In genomic region chr6:35495258-35496035, GRCh38 we compare ENCODE assay signal across 9 cellular contexts. TPM values are rescaled to one million over a fixed set of nuclear protein-coding genes. Genes with fewer than 3 reads are reported as not detected.
DNase-seq lines count a peak whose midpoint lies in the region; ATAC-seq and TF ChIP-seq lines count a peak whose summit lies in the region.
"Had no signal": no experiment of that assay in that cellular context is flagged by ENCODE, and none has a peak within 500 bp of the region (broad histone marks: within the 10 kb centered on the region; RNA-seq: fewer than 3 reads in every experiment).

No MANE protein-coding gene starts in this region.

- TF ChIP-seq CTCF in heart left ventricle (IDR thresholded peaks at IDR 0.05) (no peak), coronary artery (IDR thresholded peaks at IDR 0.05) (no peak)

- H3K4me1 ChIP-seq in heart left ventricle (peaks cover 0 to 76% (median 51%) of the 10 kb centered on the region in 12 donors), muscle layer of duodenum (ENCODE audit: control insufficient read depth in 1 of 2, insufficient read depth in 2 of 2, low read length in 2 of 2) (peaks cover 20 to 58% of the 10 kb centered on the region in 2 donors)

- H3K4me3 ChIP-seq in heart left ventricle (peak overlapping the region; percentile 66 to 97 (median 84)), coronary artery (peak overlapping the region; percentile 96), muscle layer of duodenum (ENCODE audit: low read depth in 1 of 2, low read length in 2 of 2) (peak overlapping the region; percentile 66 to 73)

- TF ChIP-seq POLR2A in heart left ventricle (IDR thresholded peaks at IDR 0.05), result no peak

- ATAC-seq in heart left ventricle (no peak), Right ventricle myocardium inferior (no peak), GM21381 (IDR thresholded peaks at IDR 0.05; ENCODE audit: unreplicated experiment) (no peak)

- no peaks in the 10 kb centered on the region for H3K36me3 ChIP-seq in heart left ventricle
- no peaks in the 10 kb centered on the region for H3K36me3 ChIP-seq in muscle layer of duodenum (ENCODE audit: control insufficient read depth in 1 of 2, insufficient read depth in 2 of 2, low read length in 2 of 2)

- 59 to 65% (median 62%) methylated on average over 7 to 9 of the region's 9 CpGs for WGBS in heart left ventricle, 4 donors

- H3K27ac ChIP-seq in heart left ventricle, result peak overlapping the region in 11 of 12 donors; percentile 88 to 100 (median 93)
- peak overlapping the region; percentile 98 to 99 for H3K27ac ChIP-seq in coronary artery
- peak overlapping the region; percentile 93 for H3K27ac ChIP-seq in muscle layer of duodenum (ENCODE audit: low read length)

- H3K27me3 ChIP-seq in heart left ventricle, result peaks cover 0 to 53% (median 0%) of the 10 kb centered on the region in 9 donors
- H3K27me3 ChIP-seq in muscle layer of duodenum (ENCODE audit: low read depth, low read length), result peaks cover 10% of the 10 kb centered on the region

- no peak for DNase-seq in heart left ventricle
- DNase-seq in Right ventricle myocardium inferior (ENCODE audit: missing footprints), result no peak
- DNase-seq in coronary artery (ENCODE audit: low spot score), result no peak
- DNase-seq in HuH-7.5 (ENCODE audit: low spot score), result no peak
- no peak for DNase-seq in NCI-H2171 treated with DMSO at 0.1 percent for 48 hours (lab: John Stamatoyannopoulos, UW)
- no peak for DNase-seq in dedifferentiated amniotic fluid mesenchymal stem cell (ENCODE audit: extremely low spot score)

- H3K9me3 ChIP-seq in heart left ventricle (no peaks in the 10 kb centered on the region), muscle layer of duodenum (ENCODE audit: control insufficient read depth in 1 of 2, low read length in 2 of 2) (no peaks in the 10 kb centered on the region)

- intact Hi-C loops in heart left ventricle (cut with DNase I) (loop anchor here in 1 of 10 donors (2.0 kb wide), 1 partner anchor 27 kb away; the partner anchor contains the start of gene RPL10A), Right ventricle myocardium inferior (cut with DNase I) (no loop called here)

RNA-seq across cellular contexts. Expression of gene TEAD3, which starts 1.4 kb away (rescaled TPM):
- total RNA-seq in heart left ventricle (10 to 100 TPM; 25.8 to 54.3 (median 37.1) TPM), Right ventricle myocardium inferior (32.2 TPM)
- 10 to 100 TPM; 26.6 to 34.1 TPM for polyA plus RNA-seq in heart left ventricle

RNA-seq across cellular contexts. Expression of gene TULP1, which starts 17.2 kb away (rescaled TPM):
- total RNA-seq in heart left ventricle (not detected), Right ventricle myocardium inferior (not detected)
- polyA plus RNA-seq in heart left ventricle, result under 1 TPM in 1 of 2 donors, not detected in 1; 0.15 TPM
- total RNA-seq: Daoy had no signal

RNA-seq across cellular contexts. Expression of gene RPL10A, which starts 27.2 kb away (rescaled TPM):
- total RNA-seq in heart left ventricle, result 100 to 1,000 TPM; 472 to 700 (median 532) TPM
- 1,000 to 10,000 TPM in 1 of 2 donors, 100 to 1,000 TPM in 1; 356 to 1,412 TPM for polyA plus RNA-seq in heart left ventricle
- total RNA-seq in Right ventricle myocardium inferior, result 606 TPM

RNA-seq across cellular contexts. Expression of gene FANCE, which starts 43.3 kb away (rescaled TPM):
- 1 to 10 TPM; 2.1 to 4.6 (median 3.8) TPM for total RNA-seq in heart left ventricle
- polyA plus RNA-seq in heart left ventricle, result 1 to 10 TPM; 1.3 to 3.6 TPM
- total RNA-seq in Right ventricle myocardium inferior, result 4.1 TPM
